Comparison of ENCODE assay signal across 26 cellular contexts in genomic region chr9:114170792-114171461, GRCh38. TPM values are rescaled to one million over a fixed set of nuclear protein-coding genes. Genes with fewer than 3 reads are reported as not detected.
DNase-seq lines count a peak whose midpoint lies in the region; ATAC-seq and TF ChIP-seq lines count a peak whose summit lies in the region.
"Had no signal": no experiment of that assay in that cellular context is flagged by ENCODE, and none has a peak within 500 bp of the region (broad histone marks: within the 10 kb centered on the region; RNA-seq: fewer than 3 reads in every experiment).

No MANE protein-coding gene starts in this region.

- peak overlapping the region; percentile 14 for H4K91ac ChIP-seq in mesenchymal stem cell (ENCODE audit: low read length)
- H4K91ac ChIP-seq in trophoblast cell (ENCODE audit: low read depth, low read length), result no peak overlapping the region

- intact Hi-C loops in left ventricle myocardium inferior (cut with micrococcal nuclease) (no loop called here), Right ventricle myocardium superior (cut with DNase I) (no loop called here), vagina (cut with DNase I) (no loop called here)

- TF ChIP-seq CTCF in left ventricle myocardium inferior (IDR thresholded peaks at IDR 0.05; ENCODE audit: borderline replicate concordance), result no peak
- no peak for TF ChIP-seq CTCF in vagina (IDR thresholded peaks at IDR 0.05)

- peaks cover 39% of the 10 kb centered on the region for H3K79me1 ChIP-seq in mesenchymal stem cell (replicated peaks; ENCODE audit: low read length, poor library complexity, severe bottlenecking)
- no peaks in the 10 kb centered on the region for H3K79me1 ChIP-seq in trophoblast cell (ENCODE audit: low read length)

- DNase-seq in left ventricle myocardium inferior, result no peak
- DNase-seq in Right ventricle myocardium superior, result no peak
- DNase-seq in mesenchymal stem cell, result no peak
- no peak for DNase-seq in trophoblast cell
- DNase-seq in vagina (ENCODE audit: extremely low spot score in 2 of 2), result no peak
- DNase-seq in NCI-H82 treated with DMSO at 0.1 percent for 48 hours (lab: John Stamatoyannopoulos, UW; ENCODE audit: unreplicated experiment), result no peak
- DNase-seq in activated naive CD4-positive, alpha-beta T cell treated with anti-CD3 and anti-CD28 coated beads, Interleukin-2, amount 50 U/mL, for 16 hours, result no peak
- DNase-seq: 8988T; ACHN; BE2C; CD8-positive, alpha-beta memory T cell; DMS 273 treated with DMSO at 0.1 percent for 48 hours; DMS79; EL; GF-D8; KG1; MG63; NCI-H1105 treated with DMSO at 0.1 percent for 48 hours; NCI-H146; NCI-H1930; NCI-H446 treated with DMSO at 0.1 percent for 48 hours; NCI-H526; RPMI8226; SHP77 treated with DMSO at 0.1 percent for 48 hours had no signal

- WGBS in mesenchymal stem cell, result 97% methylated on average over 10 of the region's 10 CpGs
- WGBS in trophoblast cell (ENCODE audit: extremely low coverage, insufficient coverage, insufficient read length), result no CpG with 5 or more reads among the region's 10 CpGs

- H3K4me2 ChIP-seq in mesenchymal stem cell (ENCODE audit: low read length, poor library complexity, severe bottlenecking), result no peak overlapping the region
- H3K4me2 ChIP-seq in trophoblast cell (ENCODE audit: low read length), result no peak overlapping the region

- peak overlapping the region; percentile 4 to 46 for H3K18ac ChIP-seq in mesenchymal stem cell (ENCODE audit: low read depth in 1 of 2, low read length in 2 of 2)
- peak overlapping the region; percentile 40 for H3K18ac ChIP-seq in trophoblast cell (ENCODE audit: low read length)

- no peak overlapping the region for H4K8ac ChIP-seq in mesenchymal stem cell (ENCODE audit: low read length)
- no peak overlapping the region for H4K8ac ChIP-seq in trophoblast cell (ENCODE audit: low read depth, low read length)

- H2BK120ac ChIP-seq in mesenchymal stem cell (ENCODE audit: low read depth, low read length) (no peak overlapping the region), trophoblast cell (ENCODE audit: insufficient read depth, low read length, poor library complexity) (no peak overlapping the region)

- H3K14ac ChIP-seq in mesenchymal stem cell (ENCODE audit: low read length in 2 of 2) (no peak overlapping the region), trophoblast cell (ENCODE audit: low read length) (no peak overlapping the region)

- H3K4ac ChIP-seq in mesenchymal stem cell (ENCODE audit: low read depth in 1 of 2, low read length in 2 of 2), result no peak overlapping the region
- no peak overlapping the region for H3K4ac ChIP-seq in trophoblast cell (ENCODE audit: low read depth, low read length)

- H2AFZ ChIP-seq in mesenchymal stem cell (ENCODE audit: low read depth, low read length) (no peak overlapping the region), trophoblast cell (ENCODE audit: insufficient read depth, low read length, poor library complexity) (no peak overlapping the region)

- ATAC-seq in Right ventricle myocardium superior (ENCODE audit: poor library complexity) (no peak), GM18502 (IDR thresholded peaks at IDR 0.05; ENCODE audit: poor library complexity, unreplicated experiment) (no peak)

- no peaks in the 10 kb centered on the region for H3K79me2 ChIP-seq in trophoblast cell (ENCODE audit: control insufficient read depth, insufficient read depth, low read length, poor library complexity)

- H2BK5ac ChIP-seq in mesenchymal stem cell (ENCODE audit: low read depth, low read length, poor library complexity, severe bottlenecking) (no peak overlapping the region), trophoblast cell (ENCODE audit: low read depth, low read length, poor library complexity) (no peak overlapping the region)

- no peak overlapping the region for H2BK15ac ChIP-seq in mesenchymal stem cell (ENCODE audit: low read depth, poor library complexity, severe bottlenecking)

- H3K23ac ChIP-seq in mesenchymal stem cell (ENCODE audit: low read length in 2 of 2), result peak overlapping the region in 1 of 2 experiments; percentile 34
- no peak overlapping the region for H3K23ac ChIP-seq in trophoblast cell (ENCODE audit: low read length)

- TF ChIP-seq POLR2A in vagina (IDR thresholded peaks at IDR 0.05), result no peak

- no peak overlapping the region for H3K4me3 ChIP-seq in left ventricle myocardium inferior
- H3K4me3 ChIP-seq in mesenchymal stem cell (ENCODE audit: insufficient read depth in 1 of 2, low read depth in 1 of 2, low read length in 2 of 2), result no peak overlapping the region
- no peak overlapping the region for H3K4me3 ChIP-seq in trophoblast cell (ENCODE audit: low read depth, low read length)
- H3K4me3 ChIP-seq in vagina, result no peak overlapping the region
- H3K4me3 ChIP-seq: MG63 had no signal

- H3K27ac ChIP-seq in left ventricle myocardium inferior (replicated peaks), result peak overlapping the region; percentile 46
- peak overlapping the region; percentile 69 for H3K27ac ChIP-seq in mesenchymal stem cell (ENCODE audit: low read length, poor library complexity, severe bottlenecking)
- no peak overlapping the region for H3K27ac ChIP-seq in trophoblast cell (ENCODE audit: low read depth, low read length)
- H3K27ac ChIP-seq in vagina, result peak overlapping the region; percentile 88

- H2AK5ac ChIP-seq in mesenchymal stem cell (ENCODE audit: low read length, severe bottlenecking) (peak overlapping the region; percentile 66), trophoblast cell (ENCODE audit: low read length) (no peak overlapping the region)

- no peaks in the 10 kb centered on the region for H3K36me3 ChIP-seq in left ventricle myocardium inferior
- H3K36me3 ChIP-seq in mesenchymal stem cell (ENCODE audit: control insufficient read depth in 1 of 2, insufficient read depth in 2 of 2, low read depth in 1 of 2, low read length in 2 of 2), result peaks cover 0 to 39% of the 10 kb centered on the region in 2 experiments
- H3K36me3 ChIP-seq in trophoblast cell (ENCODE audit: control insufficient read depth in 1 of 2, insufficient read depth in 2 of 2, low read length in 2 of 2), result peaks cover 46 to 55% of the 10 kb centered on the region in 2 experiments
- no peaks in the 10 kb centered on the region for H3K36me3 ChIP-seq in vagina
- H3K36me3 ChIP-seq: BE2C, MG63 had no signal

- H3K9me3 ChIP-seq in left ventricle myocardium inferior (replicated peaks) (no peaks in the 10 kb centered on the region), mesenchymal stem cell (ENCODE audit: control insufficient read depth, low read length) (no peaks in the 10 kb centered on the region), trophoblast cell (ENCODE audit: insufficient read depth, low read depth, low read length) (no peaks in the 10 kb centered on the region), vagina (no peaks in the 10 kb centered on the region)
- H3K9me3 ChIP-seq: BE2C, MG63 had no signal

- H2BK12ac ChIP-seq in mesenchymal stem cell (ENCODE audit: low read length in 2 of 2), result peak overlapping the region in 1 of 2 experiments; percentile 56
- no peak overlapping the region for H2BK12ac ChIP-seq in trophoblast cell (ENCODE audit: low read length)

- H3K27me3 ChIP-seq in left ventricle myocardium inferior (ENCODE audit: low read depth) (no peaks in the 10 kb centered on the region), mesenchymal stem cell (ENCODE audit: control insufficient read depth in 1 of 2, insufficient read depth in 1 of 2, low read length in 2 of 2) (no peaks in the 10 kb centered on the region), trophoblast cell (ENCODE audit: insufficient read depth, low read length) (no peaks in the 10 kb centered on the region), vagina (no peaks in the 10 kb centered on the region)
- H3K27me3 ChIP-seq: BE2C, MG63 had no signal

- peaks cover 54% of the 10 kb centered on the region for H3K4me1 ChIP-seq in left ventricle myocardium inferior
- peaks cover 65% of the 10 kb centered on the region for H3K4me1 ChIP-seq in mesenchymal stem cell (ENCODE audit: control insufficient read depth, insufficient read depth, low read depth, low read length)
- H3K4me1 ChIP-seq in trophoblast cell (ENCODE audit: control insufficient read depth in 1 of 2, insufficient read depth in 2 of 2, low read length in 2 of 2), result peaks cover 11 to 12% of the 10 kb centered on the region in 2 experiments
- H3K4me1 ChIP-seq in vagina, result peaks cover 80% of the 10 kb centered on the region
- H3K4me1 ChIP-seq: BE2C had no signal

- H4K12ac ChIP-seq in trophoblast cell (ENCODE audit: low read depth, low read length), result no peak overlapping the region

- H3K9ac ChIP-seq in mesenchymal stem cell (ENCODE audit: low read length) (no peak overlapping the region), trophoblast cell (ENCODE audit: low read length) (no peak overlapping the region)

RNA-seq across cellular contexts. Expression of gene COL27A1, which starts 15.6 kb away (rescaled TPM):
- 6.4 TPM for total RNA-seq in left ventricle myocardium inferior
- 8.0 TPM for total RNA-seq in Right ventricle myocardium superior
- 13.9 TPM for polyA plus RNA-seq in mesenchymal stem cell (2013, experiment 1 of 2)
- polyA plus RNA-seq in mesenchymal stem cell (2013, experiment 2 of 2), result 12.5 TPM
- 38.6 and 39.3 TPM in 2 replicates for polyA plus RNA-seq in trophoblast cell (2013)
- 17.2 TPM for total RNA-seq in vagina
- polyA plus RNA-seq: CD14-positive monocyte; CD8-positive, alpha-beta memory T cell had no signal
